Comparison of ENCODE assay signal across 8 cellular contexts in the genomic region with DNA sequence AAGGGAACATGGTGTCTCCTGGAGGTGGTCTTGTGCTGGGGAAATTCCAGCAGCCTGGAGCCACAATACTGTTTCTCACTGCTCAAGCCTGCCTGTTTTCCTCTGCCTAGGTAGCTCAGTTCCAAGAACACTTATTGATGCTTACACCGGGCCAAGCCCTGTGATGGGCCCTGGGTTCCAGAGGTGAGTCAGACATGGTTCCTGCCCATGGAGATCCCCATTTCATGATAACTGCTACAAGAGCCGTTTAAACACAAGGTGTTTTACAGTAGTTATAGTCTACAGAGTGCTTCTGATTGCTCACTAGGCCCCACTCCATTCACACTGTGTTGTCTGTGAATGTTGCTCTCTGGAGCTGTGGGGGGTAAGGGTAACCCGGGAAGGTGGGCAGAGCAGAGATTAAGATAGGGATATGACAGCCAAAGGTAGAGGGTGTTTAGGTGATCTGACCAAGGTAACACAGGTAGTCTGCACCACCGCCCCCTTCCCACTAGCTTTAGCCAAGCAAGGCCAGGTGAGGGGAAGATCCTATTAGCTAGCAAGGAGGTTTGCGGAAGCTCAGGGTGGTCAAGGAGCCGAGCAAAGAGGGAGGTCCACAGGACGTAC. TPM values are rescaled to one million over a fixed set of nuclear protein-coding genes. Genes with fewer than 3 reads are reported as not detected.
DNase-seq lines count a peak whose midpoint lies in the region; ATAC-seq, FAIRE-seq and TF ChIP-seq lines count a peak whose summit lies in the region.

No MANE protein-coding gene starts in this region.

- H3K18ac ChIP-seq in H9 (ENCODE audit: insufficient read length, low read depth, low read length): no peak overlapping the region

- H3K36me3 Mint-ChIP-seq in H9 (ENCODE audit: insufficient read depth in 1 of 3, low read depth in 3 of 3): no peaks in the 10 kb centered on the region
- H3K36me3 Mint-ChIP-seq in activated CD4-positive, alpha-beta memory T cell treated with anti-CD3 and anti-CD28 coated beads, Interleukin-2, amount 10 ng/mL, durations not matched to agents 7 days and 5 days (ENCODE audit: low read depth): peaks cover 10% of the 10 kb centered on the region

- H3K27ac Mint-ChIP-seq in H9: no peak overlapping the region
- peak overlapping the region; percentile 97 for H3K27ac Mint-ChIP-seq in activated CD4-positive, alpha-beta memory T cell treated with anti-CD3 and anti-CD28 coated beads, Interleukin-2, amount 10 ng/mL, durations not matched to agents 7 days and 5 days

- intact Hi-C loops in lower leg skin (cut with DNase I; ENCODE audit: low total_unique reads): no loop called here

- H3K14ac ChIP-seq in H9 (ENCODE audit: insufficient read depth, low read length): peak overlapping the region; percentile 34; the same call in 1 of the 2 replicates

- DNase-seq in H9: no peak
- peak; percentile 51 for DNase-seq in activated CD4-positive, alpha-beta memory T cell treated with anti-CD3 and anti-CD28 coated beads, Interleukin-2, amount 10 ng/mL, durations not matched to agents 7 days and 5 days
- no peak for DNase-seq in right atrium auricular region (ENCODE audit: low spot score)
- no peak for DNase-seq in frontal cortex (ENCODE audit: low spot score in 2 of 2)
- no peak for DNase-seq in lower leg skin (ENCODE audit: low spot score in 2 of 2)

- H3K4me3 ChIP-seq in right atrium auricular region (peak overlapping the region; percentile 75 to 76), skin epidermis (peak overlapping the region; percentile 70 to 93 (median 84)), lower leg skin (ENCODE audit: low read depth, poor library complexity, severe bottlenecking) (no peak overlapping the region)

- no peak for TF ChIP-seq POLR2A in lower leg skin (IDR thresholded peaks at IDR 0.05)

- H3K4me1 ChIP-seq in H9 (ENCODE audit: insufficient read depth, low read length) (no peaks in the 10 kb centered on the region), right atrium auricular region (peaks cover 0 to 58% of the 10 kb centered on the region in 2 donors)

- no peak overlapping the region for H4K91ac ChIP-seq in H9 (ENCODE audit: insufficient read length, low read depth, low read length)

- H2BK15ac ChIP-seq in H9 (ENCODE audit: low read depth, low read length): no peak overlapping the region

- H3K9me3 Mint-ChIP-seq in H9: no peaks in the 10 kb centered on the region; a peak in 1 of 5 replicates
- no peaks in the 10 kb centered on the region for H3K9me3 Mint-ChIP-seq in activated CD4-positive, alpha-beta memory T cell treated with anti-CD3 and anti-CD28 coated beads, Interleukin-2, amount 10 ng/mL, durations not matched to agents 7 days and 5 days

- no peak overlapping the region for H2BK120ac ChIP-seq in H9 (ENCODE audit: low read depth, low read length, poor library complexity, severe bottlenecking)

- CTCF ChIA-PET in activated CD4-positive, alpha-beta memory T cell treated with anti-CD3 and anti-CD28 coated beads, Interleukin-2, amount 10 ng/mL, durations not matched to agents 7 days and 5 days (lab: Charles Lee): interaction anchor here (0.8 to 2.2 kb wide), 9 partner anchors 11 to 172 kb away, joined by 3 to 11 read pairs (median 5); no protein-coding TSS in a partner anchor

- peak overlapping the region; percentile 70 to 82 for H3K4me3 Mint-ChIP-seq in H9
- peak overlapping the region; percentile 82 for H3K4me3 Mint-ChIP-seq in activated CD4-positive, alpha-beta memory T cell treated with anti-CD3 and anti-CD28 coated beads, Interleukin-2, amount 10 ng/mL, durations not matched to agents 7 days and 5 days

- H3K56ac ChIP-seq in H9 (ENCODE audit: insufficient read length, low read depth, low read length): no peak overlapping the region

- H3K4me1 Mint-ChIP-seq in H9: peaks cover 9 to 10% of the 10 kb centered on the region in 2 experiments
- H3K4me1 Mint-ChIP-seq in activated CD4-positive, alpha-beta memory T cell treated with anti-CD3 and anti-CD28 coated beads, Interleukin-2, amount 10 ng/mL, durations not matched to agents 7 days and 5 days: peaks cover 59% of the 10 kb centered on the region

- no peak overlapping the region for H3K4ac ChIP-seq in H9 (ENCODE audit: low read depth, low read length)

- H3K23ac ChIP-seq in H9 (ENCODE audit: insufficient read length, low read depth, low read length): no peak overlapping the region

- H2BK20ac ChIP-seq in H9 (ENCODE audit: low read depth, low read length, poor library complexity, severe bottlenecking): no peak overlapping the region

- H3K9ac ChIP-seq in H9 (ENCODE audit: extremely low read depth, insufficient read length, low read length): peak overlapping the region; percentile 2

- POLR2A ChIA-PET in activated CD4-positive, alpha-beta memory T cell treated with anti-CD3 and anti-CD28 coated beads, Interleukin-2, amount 10 ng/mL, durations not matched to agents 7 days and 5 days (lab: Charles Lee): interaction anchor here (0.7 to 6.5 kb wide), 19 partner anchors 11 to 129 kb away, joined by 3 to 117 read pairs (median 5); no protein-coding TSS in a partner anchor

- no peak overlapping the region for H2BK12ac ChIP-seq in H9 (ENCODE audit: insufficient read length, low read depth, low read length)

- H3K27me3 ChIP-seq in H9 (ENCODE audit: insufficient read depth, low read length): peaks cover 7% of the 10 kb centered on the region; the same call in 1 of the 2 replicates
- H3K27me3 ChIP-seq in right atrium auricular region: no peaks in the 10 kb centered on the region

- FAIRE-seq in frontal cortex (lab: Jason Lieb, UNC): no peak

- H4K20me1 ChIP-seq in H9 (ENCODE audit: control insufficient read depth, insufficient read depth, insufficient read length): no peaks in the 10 kb centered on the region

- TF ChIP-seq CTCF in H9 (conservative IDR thresholded peaks at IDR 0.05) (no peak), right atrium auricular region (IDR thresholded peaks at IDR 0.05) (no peak), lower leg skin (IDR thresholded peaks at IDR 0.05) (no peak)

- no peak overlapping the region for H2BK5ac ChIP-seq in H9 (ENCODE audit: insufficient read length, low read length)

- H3K9me3 ChIP-seq in H9 (ENCODE audit: control insufficient read depth, low read depth, low read length) (no peaks in the 10 kb centered on the region), right atrium auricular region (no peaks in the 10 kb centered on the region)

- no peak overlapping the region for H4K5ac ChIP-seq in H9 (ENCODE audit: insufficient read length, low read depth, low read length)

- ATAC-seq in GM21529 (IDR thresholded peaks at IDR 0.05; ENCODE audit: unreplicated experiment) (no peak), GM18909 (IDR thresholded peaks at IDR 0.05; ENCODE audit: poor library complexity, unreplicated experiment) (no peak)

- no peaks in the 10 kb centered on the region for H3K36me3 ChIP-seq in right atrium auricular region

- peak overlapping the region; percentile 86 for H3K4me2 ChIP-seq in H9 (ENCODE audit: insufficient read depth, insufficient read length, low read length)

- no peak overlapping the region for H3T11ph ChIP-seq in H9 (ENCODE audit: low read length)

- no CpG with 5 or more reads among the region's 7 CpGs for WGBS in H9 (ENCODE audit: extremely low coverage, insufficient read length, low lambda C conversion rate)
- WGBS in lower leg skin, 2 donors: 23 to 27% methylated on average over 7 of the region's 7 CpGs

- H3K79me2 ChIP-seq in H9 (ENCODE audit: insufficient read depth, low read length): no peaks in the 10 kb centered on the region

- H3K23me2 ChIP-seq in H9 (ENCODE audit: insufficient read length, low read depth, low read length, poor library complexity, severe bottlenecking): peaks cover 12% of the 10 kb centered on the region

- no peak overlapping the region for H2AK5ac ChIP-seq in H9 (ENCODE audit: insufficient read length, low read length)

- no peaks in the 10 kb centered on the region for H3K79me1 ChIP-seq in H9 (ENCODE audit: insufficient read depth, low read depth, low read length, poor library complexity, severe bottlenecking)

- H4K8ac ChIP-seq in H9 (replicated peaks; ENCODE audit: insufficient read length, low read depth, low read length): no peak overlapping the region

- no peak overlapping the region for H2AFZ ChIP-seq in H9 (ENCODE audit: low read length)

- peaks cover 77% of the 10 kb centered on the region for H3K27me3 Mint-ChIP-seq in H9 (ENCODE audit: low read depth)
- H3K27me3 Mint-ChIP-seq in activated CD4-positive, alpha-beta memory T cell treated with anti-CD3 and anti-CD28 coated beads, Interleukin-2, amount 10 ng/mL, durations not matched to agents 7 days and 5 days: no peaks in the 10 kb centered on the region

- H3K27ac ChIP-seq in H9 (ENCODE audit: insufficient read length, low read depth, low read length) (no peak overlapping the region), right atrium auricular region (peak overlapping the region; percentile 89 to 91), skin epidermis (peak overlapping the region in 20 of 21 experiments; percentile 39 to 95 (median 88))

RNA-seq across cellular contexts. Expression of a gene that starts 0.7 kb away (rescaled TPM):
- 4.7 and 6.0 TPM in 2 replicates for total RNA-seq in H9 (2021)
- 100 to 1,000 TPM; 135 to 143 TPM for total RNA-seq in activated CD4-positive, alpha-beta memory T cell treated with anti-CD3 and anti-CD28 coated beads, Interleukin-2, amount 10 ng/mL, durations not matched to agents 7 days and 5 days
- 10 to 100 TPM; 77.6 to 84.5 TPM for total RNA-seq in right atrium auricular region
- total RNA-seq in frontal cortex: 14.3 TPM
- total RNA-seq in lower leg skin: 100 to 1,000 TPM; 117 to 238 (median 145) TPM
